ENCODE assay signal across 1 cellular context in genomic region chr1:108746382-108747127, GRCh38.
TF ChIP-seq lines count a peak whose summit lies in the region.

TSS of gene STXBP3 (plus strand) at chr1:108746674. CDS start at chr1:108746738, 64 bp downstream.

TF ChIP-seq in GM12878, 131 proteins besides CTCF, POLR2A, EP300 and RAD21 (continued from another document):
- 0 out of 2 replicates have a peak, but pooled peaks have one; percentile 17 for TF ChIP-seq HSF1 (IDR thresholded peaks at IDR 0.05; ENCODE audit: low read depth, low read length)
- TF ChIP-seq HCFC1 (IDR thresholded peaks at IDR 0.05; ENCODE audit: low read length): peak; percentile 37
- TF ChIP-seq ATF2 (IDR thresholded peaks at IDR 0.05; ENCODE audit: low read length): no peak; the same call in 1 of the 2 replicates
- TF ChIP-seq MYC (IDR thresholded peaks at IDR 0.05; ENCODE audit: insufficient read depth, insufficient read length, insufficient replicate concordance, low read length, severe bottlenecking): no peak
- TF ChIP-seq, protein P1, sequence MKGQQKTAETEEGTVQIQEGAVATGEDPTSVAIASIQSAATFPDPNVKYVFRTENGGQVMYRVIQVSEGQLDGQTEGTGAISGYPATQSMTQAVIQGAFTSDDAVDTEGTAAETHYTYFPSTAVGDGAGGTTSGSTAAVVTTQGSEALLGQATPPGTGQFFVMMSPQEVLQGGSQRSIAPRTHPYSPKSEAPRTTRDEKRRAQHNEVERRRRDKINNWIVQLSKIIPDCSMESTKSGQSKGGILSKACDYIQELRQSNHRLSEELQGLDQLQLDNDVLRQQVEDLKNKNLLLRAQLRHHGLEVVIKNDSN (IDR thresholded peaks at IDR 0.05; ENCODE audit: borderline replicate concordance, extremely low read length, insufficient read depth, low read depth, low read length): no peak
- peak; percentile 54; the same call in 1 of the 2 replicates for TF ChIP-seq LARP7 (IDR thresholded peaks at IDR 0.05)
- peak; percentile 93 for TF ChIP-seq IKZF1 (conservative IDR thresholded peaks at IDR 0.05)
- TF ChIP-seq, protein P2, sequence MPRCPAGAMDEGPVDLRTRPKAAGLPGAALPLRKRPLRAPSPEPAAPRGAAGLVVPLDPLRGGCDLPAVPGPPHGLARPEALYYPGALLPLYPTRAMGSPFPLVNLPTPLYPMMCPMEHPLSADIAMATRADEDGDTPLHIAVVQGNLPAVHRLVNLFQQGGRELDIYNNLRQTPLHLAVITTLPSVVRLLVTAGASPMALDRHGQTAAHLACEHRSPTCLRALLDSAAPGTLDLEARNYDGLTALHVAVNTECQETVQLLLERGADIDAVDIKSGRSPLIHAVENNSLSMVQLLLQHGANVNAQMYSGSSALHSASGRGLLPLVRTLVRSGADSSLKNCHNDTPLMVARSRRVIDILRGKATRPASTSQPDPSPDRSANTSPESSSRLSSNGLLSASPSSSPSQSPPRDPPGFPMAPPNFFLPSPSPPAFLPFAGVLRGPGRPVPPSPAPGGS (IDR thresholded peaks at IDR 0.05; ENCODE audit: borderline replicate concordance, insufficient read depth, low read depth, low read length, poor library complexity, severe bottlenecking): peak; percentile 11
- TF ChIP-seq RAD51 (IDR thresholded peaks at IDR 0.05): no peak
- TF ChIP-seq PAX8 (IDR thresholded peaks at IDR 0.05): no peak
- TF ChIP-seq MYB (IDR thresholded peaks at IDR 0.05; ENCODE audit: borderline replicate concordance, low read depth, low read length): no peak
- TF ChIP-seq TARDBP (IDR thresholded peaks at IDR 0.05; ENCODE audit: borderline replicate concordance): no peak
- TF ChIP-seq ZNF592 (IDR thresholded peaks at IDR 0.05): peak; percentile 91; the same call in 1 of the 2 replicates
- TF ChIP-seq, protein P3, sequence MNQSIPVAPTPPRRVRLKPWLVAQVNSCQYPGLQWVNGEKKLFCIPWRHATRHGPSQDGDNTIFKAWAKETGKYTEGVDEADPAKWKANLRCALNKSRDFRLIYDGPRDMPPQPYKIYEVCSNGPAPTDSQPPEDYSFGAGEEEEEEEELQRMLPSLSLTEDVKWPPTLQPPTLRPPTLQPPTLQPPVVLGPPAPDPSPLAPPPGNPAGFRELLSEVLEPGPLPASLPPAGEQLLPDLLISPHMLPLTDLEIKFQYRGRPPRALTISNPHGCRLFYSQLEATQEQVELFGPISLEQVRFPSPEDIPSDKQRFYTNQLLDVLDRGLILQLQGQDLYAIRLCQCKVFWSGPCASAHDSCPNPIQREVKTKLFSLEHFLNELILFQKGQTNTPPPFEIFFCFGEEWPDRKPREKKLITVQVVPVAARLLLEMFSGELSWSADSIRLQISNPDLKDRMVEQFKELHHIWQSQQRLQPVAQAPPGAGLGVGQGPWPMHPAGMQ (IDR thresholded peaks at IDR 0.05; ENCODE audit: borderline replicate concordance): no peak
- TF ChIP-seq IKZF2 (IDR thresholded peaks at IDR 0.05): peak; percentile 26 to 39; a peak in 3 of 4 replicates
- peak; percentile 64; the same call in 1 of the 2 replicates for TF ChIP-seq RB1 (IDR thresholded peaks at IDR 0.05; ENCODE audit: borderline replicate concordance)
- TF ChIP-seq HDGF (IDR thresholded peaks at IDR 0.05): peak; percentile 92
- TF ChIP-seq ASH2L (IDR thresholded peaks at IDR 0.05; ENCODE audit: borderline replicate concordance, low read depth): no peak
- peak; percentile 96 for TF ChIP-seq CREM (IDR thresholded peaks at IDR 0.05; ENCODE audit: low read depth)
- peak; percentile 93 for TF ChIP-seq YY1 (IDR thresholded peaks at IDR 0.05; ENCODE audit: low read depth, low read length)
- TF ChIP-seq SUZ12 (IDR thresholded peaks at IDR 0.05; ENCODE audit: unreplicated experiment): no peak
- TF ChIP-seq, protein P4, sequence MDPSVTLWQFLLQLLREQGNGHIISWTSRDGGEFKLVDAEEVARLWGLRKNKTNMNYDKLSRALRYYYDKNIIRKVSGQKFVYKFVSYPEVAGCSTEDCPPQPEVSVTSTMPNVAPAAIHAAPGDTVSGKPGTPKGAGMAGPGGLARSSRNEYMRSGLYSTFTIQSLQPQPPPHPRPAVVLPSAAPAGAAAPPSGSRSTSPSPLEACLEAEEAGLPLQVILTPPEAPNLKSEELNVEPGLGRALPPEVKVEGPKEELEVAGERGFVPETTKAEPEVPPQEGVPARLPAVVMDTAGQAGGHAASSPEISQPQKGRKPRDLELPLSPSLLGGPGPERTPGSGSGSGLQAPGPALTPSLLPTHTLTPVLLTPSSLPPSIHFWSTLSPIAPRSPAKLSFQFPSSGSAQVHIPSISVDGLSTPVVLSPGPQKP (IDR thresholded peaks at IDR 0.05; ENCODE audit: low read depth, low read length): no peak; the same call in 1 of the 2 replicates
- no peak for TF ChIP-seq KAT2A (conservative IDR thresholded peaks at IDR 0.05; ENCODE audit: control insufficient read depth, low read depth, low read length)
- TF ChIP-seq MAX (IDR thresholded peaks at IDR 0.05; ENCODE audit: low read depth, low read length): 0 out of 2 replicates have a peak, but pooled peaks have one; percentile 70
- peak; percentile 78 for TF ChIP-seq SP1 (IDR thresholded peaks at IDR 0.05; ENCODE audit: low read depth, low read length)
- no peak for TF ChIP-seq ZBTB4 (CRISPR knock-in tag; IDR thresholded peaks at IDR 0.05)
- no peak for TF ChIP-seq KDM1A (IDR thresholded peaks at IDR 0.05; ENCODE audit: borderline replicate concordance)
- TF ChIP-seq POLR2AphosphoS2 (IDR thresholded peaks at IDR 0.05; ENCODE audit: low read depth, low read length): peak; percentile 75; the same call in 1 of the 2 replicates
- no peak for TF ChIP-seq PBX3 (IDR thresholded peaks at IDR 0.05; ENCODE audit: insufficient replicate concordance, low read depth, low read length)
- TF ChIP-seq FOXM1 (IDR thresholded peaks at IDR 0.05; ENCODE audit: low read depth, low read length): peak; percentile 34; the same call in 1 of the 2 replicates
- TF ChIP-seq RFX5 (IDR thresholded peaks at IDR 0.05; ENCODE audit: low read depth, low read length): no peak
- TF ChIP-seq TBL1XR1 (IDR thresholded peaks at IDR 0.05; ENCODE audit: low read depth, low read length): no peak
- TF ChIP-seq, protein P5, sequence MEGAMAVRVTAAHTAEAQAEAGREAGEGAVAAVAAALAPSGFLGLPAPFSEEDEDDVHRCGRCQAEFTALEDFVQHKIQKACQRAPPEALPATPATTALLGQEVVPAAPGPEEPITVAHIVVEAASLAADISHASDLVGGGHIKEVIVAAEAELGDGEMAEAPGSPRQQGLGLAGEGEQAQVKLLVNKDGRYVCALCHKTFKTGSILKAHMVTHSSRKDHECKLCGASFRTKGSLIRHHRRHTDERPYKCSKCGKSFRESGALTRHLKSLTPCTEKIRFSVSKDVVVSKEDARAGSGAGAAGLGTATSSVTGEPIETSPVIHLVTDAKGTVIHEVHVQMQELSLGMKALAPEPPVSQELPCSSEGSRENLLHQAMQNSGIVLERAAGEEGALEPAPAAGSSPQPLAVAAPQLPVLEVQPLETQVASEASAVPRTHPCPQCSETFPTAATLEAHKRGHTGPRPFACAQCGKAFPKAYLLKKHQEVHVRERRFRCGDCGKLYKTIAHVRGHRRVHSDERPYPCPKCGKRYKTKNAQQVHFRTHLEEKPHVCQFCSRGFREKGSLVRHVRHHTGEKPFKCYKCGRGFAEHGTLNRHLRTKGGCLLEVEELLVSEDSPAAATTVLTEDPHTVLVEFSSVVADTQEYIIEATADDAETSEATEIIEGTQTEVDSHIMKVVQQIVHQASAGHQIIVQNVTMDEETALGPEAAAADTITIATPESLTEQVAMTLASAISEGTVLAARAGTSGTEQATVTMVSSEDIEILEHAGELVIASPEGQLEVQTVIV (IDR thresholded peaks at IDR 0.05; ENCODE audit: borderline replicate concordance, partially characterized antibody): peak; percentile 11
- TF ChIP-seq RCOR1 (conservative IDR thresholded peaks at IDR 0.05; ENCODE audit: low read depth, low read length): no peak
